10 cellular contexts compared by ENCODE assay signal in the genomic region with DNA sequence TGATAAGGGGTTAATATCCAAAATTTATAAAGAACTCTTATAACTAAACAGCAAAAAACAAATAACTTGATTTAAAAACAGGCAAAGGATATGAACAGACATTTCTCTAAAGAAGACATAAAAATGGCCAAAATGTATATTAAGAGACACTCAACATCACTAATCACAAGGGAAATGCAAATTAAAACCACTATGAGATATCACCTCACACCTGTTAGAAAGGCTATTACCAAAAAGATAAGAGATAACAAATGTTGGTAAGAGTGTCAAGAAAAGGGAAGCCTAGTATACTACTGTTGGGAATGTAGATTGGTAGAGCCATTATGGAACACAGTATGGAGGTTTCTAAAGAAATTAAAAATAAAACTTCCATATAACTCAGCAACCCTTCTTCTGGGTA. TPM values are rescaled to one million over a fixed set of nuclear protein-coding genes. Genes with fewer than 3 reads are reported as not detected.
"Had no signal": no experiment of that assay in that cellular context is flagged by ENCODE, and none has a peak within 500 bp of the region (broad histone marks: within the 10 kb centered on the region; RNA-seq: fewer than 3 reads in every experiment).

No MANE protein-coding gene starts in this region.

- ATAC-seq: HCT116, HepG2 had no signal

- H2AFZ ChIP-seq: GM23248 had no signal

- FAIRE-seq: HepG2 had no signal

- H3K27ac ChIP-seq: GM23248, HL-60 had no signal

- H3K4me3 ChIP-seq: GM23248, HAP-1 had no signal

- DNase-seq: GM23248, GOT3, H7, HFFc6, KG1 had no signal

- H3K36me3 ChIP-seq: HAP-1 had no signal

- H3K9me3 ChIP-seq: HAP-1 had no signal

- H3K9ac ChIP-seq: GM23248 had no signal

- H3K4me1 ChIP-seq: HAP-1 had no signal

RNA-seq across cellular contexts. Expression of a gene that starts 19.4 kb away (rescaled TPM):
- total RNA-seq: H7 had no signal
- polyA plus RNA-seq: IgD-negative memory B cell had no signal
